ENCODE assay signal across 14 cellular contexts in genomic region chr13:28655566-28655965, GRCh38. TPM values are rescaled to one million over a fixed set of nuclear protein-coding genes. Genes with fewer than 3 reads are reported as not detected.
DNase-seq lines count a peak whose midpoint lies in the region; ATAC-seq and TF ChIP-seq lines count a peak whose summit lies in the region.
"Had no signal": no experiment of that assay in that cellular context is flagged by ENCODE, and none has a peak within 500 bp of the region (broad histone marks: within the 10 kb centered on the region; RNA-seq: fewer than 3 reads in every experiment).

No MANE protein-coding gene starts in this region.

- peak overlapping the region; percentile 39 for H3K9ac ChIP-seq in adipocyte (ENCODE audit: low read length)

- no peak overlapping the region for H2AFZ ChIP-seq in hepatocyte

- H3K27me3 ChIP-seq in heart right ventricle: no peaks in the 10 kb centered on the region
- H3K27me3 ChIP-seq in adipocyte (replicated peaks; ENCODE audit: control insufficient read depth, insufficient read depth, low read length): no peaks in the 10 kb centered on the region
- H3K27me3 ChIP-seq in hepatocyte: no peaks in the 10 kb centered on the region
- H3K27me3 ChIP-seq in tibial artery: no peaks in the 10 kb centered on the region
- H3K27me3 ChIP-seq: SJSA1, upper lobe of left lung had no signal

- no peak for DNase-seq in heart right ventricle
- DNase-seq in cardiac septum (ENCODE audit: low spot score): no peak
- peak; percentile 80 for DNase-seq in adipocyte (ENCODE audit: low read depth)
- DNase-seq in hepatocyte (ENCODE audit: low spot score): no peak
- no peak for DNase-seq in NCI-H128 (lab: John Stamatoyannopoulos, UW; ENCODE audit: unreplicated experiment)
- DNase-seq in NCI-H446 treated with DMSO at 0.1 percent for 48 hours (lab: John Stamatoyannopoulos, UW): no peak
- no peak for DNase-seq in tibial artery
- DNase-seq: KBM-7; NCI-H1930; NK-92 treated with Interleukin-12 subunit alpha and Interleukin-12 subunit beta, amount 100 ng/mL, for 24 hours; upper lobe of left lung had no signal

- H3K27ac ChIP-seq in heart right ventricle (peak overlapping the region in 6 of 10 donors; percentile 12 to 99 (median 99)), hepatocyte (peak overlapping the region; percentile 12), tibial artery (no peak overlapping the region)
- H3K27ac ChIP-seq: SJSA1, skin epidermis had no signal

- peaks cover 11 to 56% (median 33%) of the 10 kb centered on the region in 9 donors for H3K4me1 ChIP-seq in heart right ventricle
- H3K4me1 ChIP-seq in adipocyte (ENCODE audit: control insufficient read depth, insufficient read depth, low read length): peaks cover 40% of the 10 kb centered on the region
- peaks cover 15% of the 10 kb centered on the region for H3K4me1 ChIP-seq in hepatocyte (ENCODE audit: insufficient read depth)
- peaks cover 0 to 27% (median 22%) of the 10 kb centered on the region in 4 donors for H3K4me1 ChIP-seq in tibial artery

- peaks cover 41% of the 10 kb centered on the region for H3K79me2 ChIP-seq in hepatocyte

- peaks cover 3% of the 10 kb centered on the region for H4K20me1 ChIP-seq in hepatocyte (ENCODE audit: insufficient read depth, poor library complexity, severe bottlenecking)

- H3K9me3 ChIP-seq in heart right ventricle: no peaks in the 10 kb centered on the region
- no peaks in the 10 kb centered on the region for H3K9me3 ChIP-seq in adipocyte (ENCODE audit: control insufficient read depth, low read length)
- H3K9me3 ChIP-seq in hepatocyte (ENCODE audit: low read depth): no peaks in the 10 kb centered on the region
- H3K9me3 ChIP-seq in tibial artery: no peaks in the 10 kb centered on the region
- H3K9me3 ChIP-seq: SJSA1, upper lobe of left lung had no signal

- no peak for ATAC-seq in heart right ventricle
- ATAC-seq in GM21515 (IDR thresholded peaks at IDR 0.05; ENCODE audit: unreplicated experiment): no peak

- TF ChIP-seq CTCF in heart right ventricle (IDR thresholded peaks at IDR 0.05) (no peak), hepatocyte (IDR thresholded peaks at IDR 0.05; ENCODE audit: poor library complexity) (no peak), tibial artery (IDR thresholded peaks at IDR 0.05) (no peak)

- intact Hi-C loops in heart right ventricle (cut with DNase I) (loop anchor here in 3 of 10 donors (5.0 kb wide), 3 partner anchors 62 to 333 kb away; partner anchors contain the start of genes FLT1 (in 1 of the 3) and SLC46A3 (in 1 of the 3)), cardiac septum (cut with DNase I) (loop anchor here (5.0 kb wide), 1 partner anchor 62 kb away; the partner anchor contains the start of gene SLC46A3), tibial artery (cut with DNase I; ENCODE audit: low total_unique reads) (loop anchor here (5.0 kb wide), 1 partner anchor 62 kb away; the partner anchor contains the start of gene SLC46A3)

- H3K4me3 ChIP-seq in heart right ventricle: no peak overlapping the region
- H3K4me3 ChIP-seq in adipocyte (ENCODE audit: low read length): no peak overlapping the region
- H3K4me3 ChIP-seq in hepatocyte: no peak overlapping the region
- no peak overlapping the region for H3K4me3 ChIP-seq in tibial artery
- H3K4me3 ChIP-seq: SJSA1, skin epidermis, upper lobe of left lung had no signal

- WGBS in heart right ventricle, 2 donors: 58 to 71% methylated on average over 3 of the region's 3 CpGs
- WGBS in hepatocyte (ENCODE audit: low lambda C conversion rate, missing lambda C conversion rate): 78% methylated on average over 3 of the region's 3 CpGs

- H3K36me3 ChIP-seq in heart right ventricle (peaks cover 0 to 4% (median 0%) of the 10 kb centered on the region in 9 donors), adipocyte (ENCODE audit: control insufficient read depth, insufficient read depth, low read length, severe bottlenecking) (peaks cover 2% of the 10 kb centered on the region), hepatocyte (replicated peaks; ENCODE audit: insufficient read depth, low read depth) (no peaks in the 10 kb centered on the region), tibial artery (no peaks in the 10 kb centered on the region)
- H3K36me3 ChIP-seq: upper lobe of left lung had no signal

- no peak overlapping the region for H3K4me2 ChIP-seq in hepatocyte

- no peaks in the 10 kb centered on the region for H3K9me2 ChIP-seq in hepatocyte (replicated peaks; ENCODE audit: insufficient read depth)

RNA-seq across cellular contexts. Expression of gene POMP, which starts 3.4 kb away (rescaled TPM):
- total RNA-seq in heart right ventricle: 100 to 1,000 TPM in 7 of 10 donors, 10 to 100 TPM in 3; 91.7 to 120 (median 101) TPM
- polyA plus RNA-seq in heart right ventricle: 100 to 1,000 TPM in 1 of 2 donors, 10 to 100 TPM in 1; 69.1 to 134 TPM
- total RNA-seq in cardiac septum: 82.8 TPM
- 88.1 and 96.6 TPM in 2 replicates for total RNA-seq in hepatocyte
- polyA plus RNA-seq in hepatocyte: 198 and 203 TPM in 2 replicates

Comparison
In these comparisons a context has a peak if more than half of its experiments do, and no peak if none do; other contexts are left out.
1. H3K27ac ChIP-seq: peak in heart right ventricle (6 of 10) and hepatocyte (single experiment); none in tibial artery (0 of 2).